Comparison of ENCODE assay signal across 1 cellular context in the genomic region with DNA sequence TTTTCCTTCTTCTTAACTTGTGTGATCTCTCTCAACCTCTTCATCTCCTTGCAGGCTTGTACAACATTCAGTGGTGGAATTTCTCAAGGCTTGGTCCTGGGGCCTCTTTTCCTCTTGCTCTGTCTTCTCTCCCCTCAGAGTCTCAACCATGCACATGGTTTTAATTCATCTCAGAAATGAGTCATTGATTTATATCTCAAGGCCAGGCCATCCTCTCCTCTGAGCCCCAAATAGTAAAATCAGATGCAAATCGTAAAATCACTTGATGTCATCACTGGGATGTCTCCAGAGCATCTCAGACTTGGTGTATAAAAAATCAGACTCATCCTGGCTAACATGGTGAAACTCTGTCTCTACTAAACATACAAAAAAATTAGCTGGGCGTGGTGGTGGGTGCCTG.
TF ChIP-seq lines count a peak whose summit lies in the region.

No MANE protein-coding gene starts in this region.

TF ChIP-seq in H1, 55 proteins besides CTCF, POLR2A, EP300 and RAD21:
- TF ChIP-seq, protein P1, sequence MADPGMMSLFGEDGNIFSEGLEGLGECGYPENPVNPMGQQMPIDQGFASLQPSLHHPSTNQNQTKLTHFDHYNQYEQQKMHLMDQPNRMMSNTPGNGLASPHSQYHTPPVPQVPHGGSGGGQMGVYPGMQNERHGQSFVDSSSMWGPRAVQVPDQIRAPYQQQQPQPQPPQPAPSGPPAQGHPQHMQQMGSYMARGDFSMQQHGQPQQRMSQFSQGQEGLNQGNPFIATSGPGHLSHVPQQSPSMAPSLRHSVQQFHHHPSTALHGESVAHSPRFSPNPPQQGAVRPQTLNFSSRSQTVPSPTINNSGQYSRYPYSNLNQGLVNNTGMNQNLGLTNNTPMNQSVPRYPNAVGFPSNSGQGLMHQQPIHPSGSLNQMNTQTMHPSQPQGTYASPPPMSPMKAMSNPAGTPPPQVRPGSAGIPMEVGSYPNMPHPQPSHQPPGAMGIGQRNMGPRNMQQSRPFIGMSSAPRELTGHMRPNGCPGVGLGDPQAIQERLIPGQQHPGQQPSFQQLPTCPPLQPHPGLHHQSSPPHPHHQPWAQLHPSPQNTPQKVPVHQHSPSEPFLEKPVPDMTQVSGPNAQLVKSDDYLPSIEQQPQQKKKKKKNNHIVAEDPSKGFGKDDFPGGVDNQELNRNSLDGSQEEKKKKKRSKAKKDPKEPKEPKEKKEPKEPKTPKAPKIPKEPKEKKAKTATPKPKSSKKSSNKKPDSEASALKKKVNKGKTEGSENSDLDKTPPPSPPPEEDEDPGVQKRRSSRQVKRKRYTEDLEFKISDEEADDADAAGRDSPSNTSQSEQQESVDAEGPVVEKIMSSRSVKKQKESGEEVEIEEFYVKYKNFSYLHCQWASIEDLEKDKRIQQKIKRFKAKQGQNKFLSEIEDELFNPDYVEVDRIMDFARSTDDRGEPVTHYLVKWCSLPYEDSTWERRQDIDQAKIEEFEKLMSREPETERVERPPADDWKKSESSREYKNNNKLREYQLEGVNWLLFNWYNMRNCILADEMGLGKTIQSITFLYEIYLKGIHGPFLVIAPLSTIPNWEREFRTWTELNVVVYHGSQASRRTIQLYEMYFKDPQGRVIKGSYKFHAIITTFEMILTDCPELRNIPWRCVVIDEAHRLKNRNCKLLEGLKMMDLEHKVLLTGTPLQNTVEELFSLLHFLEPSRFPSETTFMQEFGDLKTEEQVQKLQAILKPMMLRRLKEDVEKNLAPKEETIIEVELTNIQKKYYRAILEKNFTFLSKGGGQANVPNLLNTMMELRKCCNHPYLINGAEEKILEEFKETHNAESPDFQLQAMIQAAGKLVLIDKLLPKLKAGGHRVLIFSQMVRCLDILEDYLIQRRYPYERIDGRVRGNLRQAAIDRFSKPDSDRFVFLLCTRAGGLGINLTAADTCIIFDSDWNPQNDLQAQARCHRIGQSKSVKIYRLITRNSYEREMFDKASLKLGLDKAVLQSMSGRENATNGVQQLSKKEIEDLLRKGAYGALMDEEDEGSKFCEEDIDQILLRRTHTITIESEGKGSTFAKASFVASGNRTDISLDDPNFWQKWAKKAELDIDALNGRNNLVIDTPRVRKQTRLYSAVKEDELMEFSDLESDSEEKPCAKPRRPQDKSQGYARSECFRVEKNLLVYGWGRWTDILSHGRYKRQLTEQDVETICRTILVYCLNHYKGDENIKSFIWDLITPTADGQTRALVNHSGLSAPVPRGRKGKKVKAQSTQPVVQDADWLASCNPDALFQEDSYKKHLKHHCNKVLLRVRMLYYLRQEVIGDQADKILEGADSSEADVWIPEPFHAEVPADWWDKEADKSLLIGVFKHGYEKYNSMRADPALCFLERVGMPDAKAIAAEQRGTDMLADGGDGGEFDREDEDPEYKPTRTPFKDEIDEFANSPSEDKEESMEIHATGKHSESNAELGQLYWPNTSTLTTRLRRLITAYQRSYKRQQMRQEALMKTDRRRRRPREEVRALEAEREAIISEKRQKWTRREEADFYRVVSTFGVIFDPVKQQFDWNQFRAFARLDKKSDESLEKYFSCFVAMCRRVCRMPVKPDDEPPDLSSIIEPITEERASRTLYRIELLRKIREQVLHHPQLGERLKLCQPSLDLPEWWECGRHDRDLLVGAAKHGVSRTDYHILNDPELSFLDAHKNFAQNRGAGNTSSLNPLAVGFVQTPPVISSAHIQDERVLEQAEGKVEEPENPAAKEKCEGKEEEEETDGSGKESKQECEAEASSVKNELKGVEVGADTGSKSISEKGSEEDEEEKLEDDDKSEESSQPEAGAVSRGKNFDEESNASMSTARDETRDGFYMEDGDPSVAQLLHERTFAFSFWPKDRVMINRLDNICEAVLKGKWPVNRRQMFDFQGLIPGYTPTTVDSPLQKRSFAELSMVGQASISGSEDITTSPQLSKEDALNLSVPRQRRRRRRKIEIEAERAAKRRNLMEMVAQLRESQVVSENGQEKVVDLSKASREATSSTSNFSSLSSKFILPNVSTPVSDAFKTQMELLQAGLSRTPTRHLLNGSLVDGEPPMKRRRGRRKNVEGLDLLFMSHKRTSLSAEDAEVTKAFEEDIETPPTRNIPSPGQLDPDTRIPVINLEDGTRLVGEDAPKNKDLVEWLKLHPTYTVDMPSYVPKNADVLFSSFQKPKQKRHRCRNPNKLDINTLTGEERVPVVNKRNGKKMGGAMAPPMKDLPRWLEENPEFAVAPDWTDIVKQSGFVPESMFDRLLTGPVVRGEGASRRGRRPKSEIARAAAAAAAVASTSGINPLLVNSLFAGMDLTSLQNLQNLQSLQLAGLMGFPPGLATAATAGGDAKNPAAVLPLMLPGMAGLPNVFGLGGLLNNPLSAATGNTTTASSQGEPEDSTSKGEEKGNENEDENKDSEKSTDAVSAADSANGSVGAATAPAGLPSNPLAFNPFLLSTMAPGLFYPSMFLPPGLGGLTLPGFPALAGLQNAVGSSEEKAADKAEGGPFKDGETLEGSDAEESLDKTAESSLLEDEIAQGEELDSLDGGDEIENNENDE (IDR thresholded peaks at IDR 0.05; ENCODE audit: insufficient replicate concordance, low read length) = no peak
- TF ChIP-seq FOSL1 (IDR thresholded peaks at IDR 0.05; ENCODE audit: insufficient read depth, low read depth, low read length) (no peak), NANOG (IDR thresholded peaks at IDR 0.05; ENCODE audit: insufficient read depth, low read depth, low read length, poor library complexity, severe bottlenecking) (no peak), CHD2 (IDR thresholded peaks at IDR 0.05; ENCODE audit: low read length) (no peak), RFX5 (IDR thresholded peaks at IDR 0.05; ENCODE audit: borderline replicate concordance, low read depth, low read length) (no peak), SIN3A (conservative IDR thresholded peaks at IDR 0.05 in 1 of 2, IDR thresholded peaks at IDR 0.05 in 1 of 2; ENCODE audit: low read depth in 1 of 2, low read length in 2 of 2) (no peak), JUN (IDR thresholded peaks at IDR 0.05; ENCODE audit: low read depth, low read length) (no peak), SP2 (IDR thresholded peaks at IDR 0.05; ENCODE audit: low read length) (no peak), ATF3 (IDR thresholded peaks at IDR 0.05; ENCODE audit: insufficient read depth, low read depth, low read length) (no peak), TAF7 (optimal IDR thresholded peaks at IDR 0.05; ENCODE audit: borderline replicate concordance, low read depth, low read length) (no peak), CBX5 (IDR thresholded peaks at IDR 0.05; ENCODE audit: low read depth, low read length) (no peak), SUZ12 (IDR thresholded peaks at IDR 0.05; ENCODE audit: low read length) (no peak), ZNF274 (IDR thresholded peaks at IDR 0.05; ENCODE audit: borderline replicate concordance, extremely low read depth, low read length) (no peak), GABPA (IDR thresholded peaks at IDR 0.05; ENCODE audit: borderline replicate concordance, insufficient read depth, low read length) (no peak), ASH2L (IDR thresholded peaks at IDR 0.05; ENCODE audit: low read length) (no peak), POU5F1 (IDR thresholded peaks at IDR 0.05; ENCODE audit: low read depth, low read length) (no peak), CHD1 (IDR thresholded peaks at IDR 0.05; ENCODE audit: low read depth, low read length) (no peak), SIX5 (IDR thresholded peaks at IDR 0.05; ENCODE audit: low read depth, low read length) (no peak), TAF1 (IDR thresholded peaks at IDR 0.05; ENCODE audit: low read depth, low read length) (no peak)
